In genomic region chr1:180468311-180468710, GRCh38 we compare ENCODE assay signal across 26 cellular contexts.
"Had no signal": no experiment of that assay in that cellular context is flagged by ENCODE, and none has a peak within 500 bp of the region (broad histone marks: within the 10 kb centered on the region; RNA-seq: fewer than 3 reads in every experiment).

No MANE protein-coding gene starts in this region.

- H3K4me1 ChIP-seq: pancreas, prostate gland, right lobe of liver, sigmoid colon, stomach, thyroid gland, tibial nerve, upper lobe of left lung, uterus had no signal

- H3K27ac ChIP-seq: neutrophil, pancreas, prostate gland, right lobe of liver, sigmoid colon, stomach, thoracic aorta, thyroid gland, tibial nerve, upper lobe of left lung, uterus had no signal

- H3K27me3 Mint-ChIP-seq: naive thymus-derived CD8-positive, alpha-beta T cell; natural killer cell treated with Interleukin-12 subunit alpha and Interleukin-12 subunit beta and Interleukin-15 and Interleukin-18, amount 100 ng/mL, for 72 hours; stimulated activated naive B cell treated with anti-CD40 and anti-IgM and Interleukin-4, amounts not matched to agents 10 μg/mL and 1 μg/mL and 100 μg/mL, for 72 hours; stimulated activated naive CD8-positive, alpha-beta T cell treated with anti-CD3 and anti-CD28 coated beads, Interleukin-15, Interleukin-2, amounts not matched to agents 100 ng/mL and 50 ng/mL, for 24 hours had no signal

- H3K4me3 Mint-ChIP-seq: naive thymus-derived CD8-positive, alpha-beta T cell; natural killer cell treated with Interleukin-12 subunit alpha and Interleukin-12 subunit beta and Interleukin-15 and Interleukin-18, amount 100 ng/mL, for 72 hours; nephron progenitor cell; neural crest cell; stimulated activated effector memory CD8-positive, alpha-beta T cell treated with anti-CD3 and anti-CD28 coated beads, Interleukin-12 subunit alpha, Interleukin-12 subunit beta, amount 100 ng/mL, for 72 hours; stimulated activated naive B cell treated with anti-CD40 and anti-IgM and Interleukin-4, amounts not matched to agents 10 μg/mL and 1 μg/mL and 100 μg/mL, for 72 hours; stimulated activated naive CD8-positive, alpha-beta T cell treated with anti-CD3 and anti-CD28 coated beads, Interleukin-15, Interleukin-2, amounts not matched to agents 100 ng/mL and 50 ng/mL, for 24 hours had no signal

- H3K9me3 ChIP-seq: neutrophil, pancreas, prostate gland, right lobe of liver, thyroid gland, uterus had no signal

- H3K27me3 ChIP-seq: neutrophil, pancreas, right lobe of liver, sigmoid colon, stomach, thyroid gland, tibial nerve, upper lobe of left lung, uterus had no signal

- DNase-seq: naive thymus-derived CD8-positive, alpha-beta T cell; nephron progenitor cell; nucleus accumbens; pancreas; right cardiac atrium; right lobe of liver; sigmoid colon; stimulated activated CD4-positive, alpha-beta T cell treated with anti-CD3 and anti-CD28 coated beads, Interleukin-15, amount 100 ng/mL, for 24 hours; stimulated activated CD4-positive, alpha-beta T cell treated with anti-CD3 and anti-CD28 coated beads, Interleukin-2, amount 100 ng/mL, for 24 hours; stimulated activated CD4-positive, alpha-beta T cell treated with anti-CD3 and anti-CD28 coated beads, Interleukin-2, amount 100 ng/mL, for 48 hours; stimulated activated CD4-positive, alpha-beta T cell treated with anti-CD3 and anti-CD28 coated beads, Interleukin-4, amount 100 ng/mL, for 24 hours; stimulated activated naive B cell treated with anti-CD40 and anti-IgM and Interleukin-4, amounts not matched to agents 10 μg/mL and 1 μg/mL and 100 μg/mL, for 72 hours; stimulated activated naive CD4-positive, alpha-beta T cell treated with Interleukin-2 at 50 U/mL for 16 hours; stomach; thyroid gland; trophoblast cell; upper lobe of left lung; uterus had no signal

- H3K36me3 ChIP-seq: neutrophil, pancreas, prostate gland, right lobe of liver, sigmoid colon, thyroid gland, tibial nerve, upper lobe of left lung, uterus had no signal

- H3K4me3 ChIP-seq: pancreas, prostate gland, right lobe of liver, sigmoid colon, stomach, thoracic aorta, thyroid gland, tibial nerve, upper lobe of left lung, uterus had no signal

- H3K4me1 Mint-ChIP-seq: nephron progenitor cell, neural crest cell had no signal

- H3K27ac Mint-ChIP-seq: naive thymus-derived CD8-positive, alpha-beta T cell; natural killer cell treated with Interleukin-12 subunit alpha and Interleukin-12 subunit beta and Interleukin-15 and Interleukin-18, amount 100 ng/mL, for 72 hours; nephron progenitor cell; stimulated activated effector memory CD8-positive, alpha-beta T cell treated with anti-CD3 and anti-CD28 coated beads, Interleukin-12 subunit alpha, Interleukin-12 subunit beta, amount 100 ng/mL, for 72 hours; stimulated activated naive B cell treated with anti-CD40 and anti-IgM and Interleukin-4, amounts not matched to agents 10 μg/mL and 1 μg/mL and 100 μg/mL, for 72 hours; stimulated activated naive CD8-positive, alpha-beta T cell treated with anti-CD3 and anti-CD28 coated beads, Interleukin-15, Interleukin-2, amounts not matched to agents 100 ng/mL and 50 ng/mL, for 24 hours had no signal

- ATAC-seq: naive thymus-derived CD8-positive, alpha-beta T cell; natural killer cell treated with Interleukin-12 subunit alpha and Interleukin-12 subunit beta and Interleukin-15 and Interleukin-18, amount 100 ng/mL, for 72 hours; pancreas; right cardiac atrium; right lobe of liver; stimulated activated effector memory CD8-positive, alpha-beta T cell treated with anti-CD3 and anti-CD28 coated beads, Interleukin-12 subunit alpha, Interleukin-12 subunit beta, amount 100 ng/mL, for 72 hours; stimulated activated naive B cell treated with anti-CD40 and anti-IgM and Interleukin-4, amounts not matched to agents 10 μg/mL and 1 μg/mL and 100 μg/mL, for 72 hours had no signal
